ENCODE assay signal across 8 cellular contexts in the genomic region with DNA sequence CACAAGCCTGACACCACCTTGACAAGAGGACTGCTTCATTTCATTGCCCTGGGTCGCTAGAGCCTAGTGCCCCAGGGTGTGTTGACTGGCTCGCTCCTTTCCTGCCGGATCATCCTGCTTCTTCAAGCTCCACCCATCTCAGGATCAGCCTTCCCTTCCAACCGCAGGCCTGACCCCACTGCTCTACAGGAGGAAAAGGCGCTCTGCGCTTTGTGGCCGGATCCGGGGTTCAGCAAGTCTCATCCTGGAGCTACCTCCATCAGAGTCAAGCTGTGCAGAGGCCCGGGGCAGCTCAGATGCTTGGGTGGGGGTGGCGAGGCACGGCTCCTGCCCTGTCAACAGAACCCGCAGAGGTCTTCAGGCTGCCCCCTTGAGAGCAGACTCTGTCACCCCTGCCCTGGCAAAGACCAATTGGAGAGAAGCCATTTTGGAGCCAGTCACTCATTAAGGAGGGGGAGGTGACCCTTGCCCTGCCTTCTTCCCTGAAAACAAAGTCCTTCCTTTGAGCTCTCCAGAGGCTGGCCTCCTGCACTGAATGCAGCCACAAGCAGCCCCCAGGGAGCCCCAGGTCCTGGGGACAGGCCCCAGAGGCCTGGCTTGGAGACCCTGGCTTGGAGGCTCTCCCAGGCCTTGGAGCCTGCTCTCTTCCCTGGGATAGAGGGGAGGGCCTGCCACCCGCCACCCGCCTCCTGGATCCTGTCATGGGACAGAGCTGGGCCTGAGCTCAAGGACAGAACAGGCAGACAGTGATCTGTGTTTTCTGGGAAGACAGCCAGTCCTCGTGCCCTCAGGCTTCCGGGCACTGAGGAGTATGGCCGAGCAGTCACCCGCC.
DNase-seq lines count a peak whose midpoint lies in the region; ATAC-seq and TF ChIP-seq lines count a peak whose summit lies in the region.

No MANE protein-coding gene starts in this region.

- TF ChIP-seq CTCF in astrocyte of the spinal cord (IDR thresholded peaks at IDR 0.05; ENCODE audit: low read depth, low read length) = no peak

- no peaks in the 10 kb centered on the region for H3K27me3 ChIP-seq in rectal smooth muscle tissue (ENCODE audit: control insufficient read depth, insufficient read depth, low read length)

- H3K4me3 ChIP-seq in astrocyte of the spinal cord (ENCODE audit: low read depth, low read length) (no peak overlapping the region), rectal smooth muscle tissue (ENCODE audit: low read length) (no peak overlapping the region)

- H3K36me3 ChIP-seq in rectal smooth muscle tissue (ENCODE audit: control insufficient read depth, insufficient read depth, low read length) = no peaks in the 10 kb centered on the region

- H3K9ac ChIP-seq in rectal smooth muscle tissue (ENCODE audit: low read length) = no peak overlapping the region

- peaks cover 41% of the 10 kb centered on the region for H3K4me1 ChIP-seq in rectal smooth muscle tissue (ENCODE audit: control insufficient read depth, insufficient read depth, low read length)

- in situ Hi-C loops in astrocyte of the spinal cord (cut with HindIII; ENCODE audit: low sequenced_read_pairs) = no loop called here

- DNase-seq in EL = peak; percentile 33
- DNase-seq in astrocyte of the spinal cord (ENCODE audit: low read depth, low spot score) = peak; percentile 55
- DNase-seq in hepatic stellate cell (ENCODE audit: low spot score) = peak; percentile 73
- DNase-seq in NCI-H226 = no peak
- no peak for DNase-seq in T-helper 1 cell

- peak overlapping the region; percentile 90 for H3K27ac ChIP-seq in rectal smooth muscle tissue (ENCODE audit: low read depth, low read length)

- ATAC-seq in GM19324 (IDR thresholded peaks at IDR 0.05; ENCODE audit: low FRiP score, unreplicated experiment) (no peak), GM21576 (IDR thresholded peaks at IDR 0.05; ENCODE audit: unreplicated experiment) (no peak)

Comparison
In these comparisons a context has a peak if more than half of its experiments do, and no peak if none do; other contexts are left out.
1. DNase-seq: peak in EL (single experiment), astrocyte of the spinal cord (single experiment) and hepatic stellate cell (single experiment); none in NCI-H226 (single experiment) and T-helper 1 cell (0 of 5).